ENCODE assay signal across 9 cellular contexts in genomic region chr14:41925409-41925808, GRCh38.
DNase-seq lines count a peak whose midpoint lies in the region; ATAC-seq and TF ChIP-seq lines count a peak whose summit lies in the region.
"Had no signal": no experiment of that assay in that cellular context is flagged by ENCODE, and none has a peak within 500 bp of the region (broad histone marks: within the 10 kb centered on the region; RNA-seq: fewer than 3 reads in every experiment).

No MANE protein-coding gene starts in this region.

- H3K4ac ChIP-seq in mesenchymal stem cell (ENCODE audit: low read depth in 1 of 2, low read length in 2 of 2), result no peak overlapping the region

- H3K27me3 ChIP-seq in mesenchymal stem cell (ENCODE audit: control insufficient read depth in 1 of 2, insufficient read depth in 1 of 2, low read length in 2 of 2), result no peaks in the 10 kb centered on the region

- H3K9me3 ChIP-seq in mesenchymal stem cell (ENCODE audit: control insufficient read depth, low read length), result no peaks in the 10 kb centered on the region

- H3K79me1 ChIP-seq in mesenchymal stem cell (replicated peaks; ENCODE audit: low read length, poor library complexity, severe bottlenecking), result no peaks in the 10 kb centered on the region

- 0 out of 2 replicates have a peak, but pooled peaks have one; percentile 10 for TF ChIP-seq CTCF in VCaP (conservative IDR thresholded peaks at IDR 0.05)

- no peak overlapping the region for H2BK12ac ChIP-seq in mesenchymal stem cell (ENCODE audit: low read length in 2 of 2)

- WGBS in mesenchymal stem cell, result 57% methylated on average over 2 of the region's 2 CpGs

- no peak for ATAC-seq in HG03469 (IDR thresholded peaks at IDR 0.05; ENCODE audit: unreplicated experiment)

- no peak overlapping the region for H2AK5ac ChIP-seq in mesenchymal stem cell (ENCODE audit: low read length, severe bottlenecking)

- no peak overlapping the region for H2BK15ac ChIP-seq in mesenchymal stem cell (ENCODE audit: low read depth, poor library complexity, severe bottlenecking)

- no peaks in the 10 kb centered on the region for H3K36me3 ChIP-seq in mesenchymal stem cell (ENCODE audit: control insufficient read depth in 1 of 2, insufficient read depth in 2 of 2, low read depth in 1 of 2, low read length in 2 of 2)

- peaks cover 2% of the 10 kb centered on the region for H3K4me1 ChIP-seq in mesenchymal stem cell (ENCODE audit: control insufficient read depth, insufficient read depth, low read depth, low read length)

- H2BK120ac ChIP-seq in mesenchymal stem cell (ENCODE audit: low read depth, low read length), result no peak overlapping the region

- no peak overlapping the region for H2BK5ac ChIP-seq in mesenchymal stem cell (ENCODE audit: low read depth, low read length, poor library complexity, severe bottlenecking)

- H3K23ac ChIP-seq in mesenchymal stem cell (ENCODE audit: low read length in 2 of 2), result no peak overlapping the region

- no peak overlapping the region for H4K91ac ChIP-seq in mesenchymal stem cell (ENCODE audit: low read length)

- H2AFZ ChIP-seq in mesenchymal stem cell (ENCODE audit: low read depth, low read length), result no peak overlapping the region

- no peak overlapping the region for H4K8ac ChIP-seq in mesenchymal stem cell (ENCODE audit: low read length)

- no peak overlapping the region for H3K18ac ChIP-seq in mesenchymal stem cell (ENCODE audit: low read depth in 1 of 2, low read length in 2 of 2)

- no peak overlapping the region for H3K4me2 ChIP-seq in mesenchymal stem cell (ENCODE audit: low read length, poor library complexity, severe bottlenecking)

- DNase-seq in ELR (ENCODE audit: low read depth), result peak; percentile 36
- peak; percentile 27 for DNase-seq in NCI-H1417 treated with DMSO at 0.1 percent for 48 hours (lab: John Stamatoyannopoulos, UW)
- peak; percentile 18 for DNase-seq in mesenchymal stem cell
- DNase-seq in mucosa of gallbladder (ENCODE audit: low spot score), result no peak
- DNase-seq in activated T-cell treated with anti-CD3 and anti-CD28 coated beads for 4 hours, result no peak
- DNase-seq in activated naive CD4-positive, alpha-beta T cell (lab: John Stamatoyannopoulos, UW), result no peak
- DNase-seq: activated CD4-positive, alpha-beta T cell treated with anti-CD3 and anti-CD28 coated beads, Interleukin-2, amount 10 ng/mL, durations not matched to agents 24 days and 14 days had no signal

- no peak overlapping the region for H3K9ac ChIP-seq in mesenchymal stem cell (ENCODE audit: low read length)

- no peak overlapping the region for H3K4me3 ChIP-seq in mesenchymal stem cell (ENCODE audit: insufficient read depth in 1 of 2, low read depth in 1 of 2, low read length in 2 of 2)

- no peak overlapping the region for H3K14ac ChIP-seq in mesenchymal stem cell (ENCODE audit: low read length in 2 of 2)

- H3K27ac ChIP-seq in VCaP (no peak overlapping the region), mesenchymal stem cell (ENCODE audit: low read length, poor library complexity, severe bottlenecking) (no peak overlapping the region)

Comparison
In these comparisons a context has a peak if more than half of its experiments do, and no peak if none do; other contexts are left out.
1. DNase-seq: peak in ELR (single experiment), NCI-H1417 treated with DMSO at 0.1 percent for 48 hours (single experiment) and mesenchymal stem cell (single experiment); none in mucosa of gallbladder (single experiment), activated T-cell treated with anti-CD3 and anti-CD28 coated beads for 4 hours (single experiment) and activated naive CD4-positive, alpha-beta T cell (0 of 4).